Comparison of ENCODE assay signal across 1 cellular context in the genomic region with DNA sequence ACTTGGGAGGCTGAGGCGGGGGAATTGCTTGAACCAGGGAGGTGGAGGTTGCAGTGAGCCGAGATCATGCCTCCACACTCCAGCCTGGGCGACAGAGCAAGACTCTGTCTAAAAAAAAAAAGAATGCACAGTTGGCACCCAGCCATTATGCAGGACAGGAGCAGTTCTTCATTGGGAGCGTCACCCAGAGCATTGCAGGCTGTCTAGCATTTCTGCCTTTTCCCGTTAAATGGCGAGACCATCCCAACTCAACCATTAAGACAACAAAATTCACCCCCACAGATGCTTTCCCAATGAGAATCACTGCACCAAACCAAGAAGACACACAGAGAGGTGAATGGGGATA.
TF ChIP-seq lines count a peak whose summit lies in the region.

No MANE protein-coding gene starts in this region.

TF ChIP-seq in WTC11, 78 proteins besides CTCF, POLR2A, EP300 and RAD21 (continued from another document):
- TF ChIP-seq GTF2I (CRISPR knock-in tag; conservative IDR thresholded peaks at IDR 0.05) (no peak), ZNF396 (CRISPR knock-in tag; IDR thresholded peaks at IDR 0.05; ENCODE audit: borderline replicate concordance) (no peak), ZNF281 (CRISPR knock-in tag; IDR thresholded peaks at IDR 0.05) (no peak), MAX (CRISPR knock-in tag; IDR thresholded peaks at IDR 0.05) (no peak), AR (CRISPR knock-in tag; IDR thresholded peaks at IDR 0.05) (no peak)
